In genomic region chr13:79402074-79402635, GRCh38 we compare ENCODE assay signal across 9 cellular contexts. TPM values are rescaled to one million over a fixed set of nuclear protein-coding genes. Genes with fewer than 3 reads are reported as not detected.
DNase-seq lines count a peak whose midpoint lies in the region; ATAC-seq, FAIRE-seq and TF ChIP-seq lines count a peak whose summit lies in the region.
"Had no signal": no experiment of that assay in that cellular context is flagged by ENCODE, and none has a peak within 500 bp of the region (broad histone marks: within the 10 kb centered on the region; RNA-seq: fewer than 3 reads in every experiment).

No MANE protein-coding gene starts in this region.

- H3K36me3 Mint-ChIP-seq in natural killer cell, result no peaks in the 10 kb centered on the region

- H3K27me3 Mint-ChIP-seq in natural killer cell (ENCODE audit: low read depth in 2 of 2), result no peaks in the 10 kb centered on the region

- peak overlapping the region; percentile 21 for H3K4me3 Mint-ChIP-seq in natural killer cell

- no peak overlapping the region for H2AK5ac ChIP-seq in IMR-90 (ENCODE audit: low read depth, low read length)

- H3K9me3 ChIP-seq in BLaER1 treated with 17β-estradiol and CSF1 and Interleukin-3, amounts not matched to agents 10 nM and 100 nM (replicated peaks in 1 of 11), result peaks cover 0 to 15% (median 6%) of the 10 kb centered on the region in 11 experiments; a peak in 20 of 22 replicates
- H3K9me3 ChIP-seq in IMR-90 (ENCODE audit: control insufficient read depth, insufficient read depth, low read length), result no peaks in the 10 kb centered on the region
- H3K9me3 ChIP-seq in GM12878 (replicated peaks; ENCODE audit: control insufficient read depth, insufficient read depth, low read length), result peaks cover 2% of the 10 kb centered on the region; the same call in 1 of the 3 replicates

- in situ Hi-C loops in IMR-90 (cut with MboI; ENCODE audit: low sequenced_read_pairs) (loop anchor here (25.0 kb wide), 1 partner anchor 935 kb away; the partner anchor contains the start of gene SPRY2), GM12878 (cut with MboI) (no loop called here)

- H4K8ac ChIP-seq in IMR-90 (ENCODE audit: low read depth in 2 of 2, low read length in 2 of 2), result no peak overlapping the region

- WGBS in IMR-90 (ENCODE audit: extremely low coverage in 2 of 2, insufficient read length in 1 of 2), 2 experiments, result no CpG with 5 or more reads among the region's 2 CpGs
- 18% methylated on average over 2 of the region's 2 CpGs for WGBS in GM12878 (ENCODE audit: insufficient coverage, insufficient replicate concordance, low lambda C conversion rate, missing lambda C conversion rate)

- peaks cover 31 to 53% of the 10 kb centered on the region in 2 donors for H3K4me1 Mint-ChIP-seq in natural killer cell

- no peak for FAIRE-seq in GM12878 (lab: Jason Lieb, UNC)

- no peaks in the 10 kb centered on the region for H3K9me3 Mint-ChIP-seq in natural killer cell

- no peak for TF ChIP-seq POLR2A in IMR-90 (IDR thresholded peaks at IDR 0.05; ENCODE audit: low read depth, low read length)
- no peak for TF ChIP-seq POLR2A in GM12878 (IDR thresholded peaks at IDR 0.05; ENCODE audit: low read depth, low read length)

- no peak overlapping the region for H4K5ac ChIP-seq in IMR-90 (ENCODE audit: low read depth, low read length)

- H3K9ac ChIP-seq in BLaER1 treated with 17β-estradiol and CSF1 and Interleukin-3, amounts not matched to agents 10 nM and 100 nM, result peak overlapping the region in 3 of 11 experiments; percentile 1 to 98 (median 42); a peak in 4 of 22 replicates
- H3K9ac ChIP-seq in IMR-90 (ENCODE audit: low read depth, low read length) (no peak overlapping the region), GM12878 (ENCODE audit: control insufficient read depth, insufficient read depth, low read length) (peak overlapping the region; percentile 26; the same call in 1 of the 2 replicates)

- H2AFZ ChIP-seq in IMR-90 (replicated peaks; ENCODE audit: low read length, poor library complexity) (no peak overlapping the region), GM12878 (ENCODE audit: control insufficient read depth, low read depth, low read length) (no peak overlapping the region)

- H3K4ac ChIP-seq in IMR-90 (ENCODE audit: low read depth, low read length), result no peak overlapping the region

- POLR2A ChIA-PET in IMR-90 (lab: Charles Lee; ENCODE audit: unreplicated experiment) (no interaction called here), GM12878 (lab: Charles Lee) (interaction anchor here (0.5 to 2.5 kb wide), 6 partner anchors 11 to 1000 kb away, joined by 3 to 10 read pairs (median 4); no protein-coding TSS in a partner anchor)

- peak overlapping the region in 1 of 2 donors; percentile 74 for H3K27ac Mint-ChIP-seq in natural killer cell

- no peak for ATAC-seq in IMR-90 (ENCODE audit: low read depth)
- no peak for ATAC-seq in GM12878
- no peak for ATAC-seq in natural killer cell
- ATAC-seq in GM21717 (IDR thresholded peaks at IDR 0.05; ENCODE audit: unreplicated experiment), result no peak

- DNase-seq in IMR-90, result no peak
- DNase-seq in GM12878 (ENCODE audit: low read depth, low spot score), result no peak
- no peak for DNase-seq in natural killer cell
- no peak for DNase-seq in caudate nucleus (lab: John Stamatoyannopoulos, UW)
- DNase-seq in stimulated activated CD4-positive, alpha-beta T cell treated with anti-CD3 and anti-CD28 coated beads, Interleukin-1b, Interleukin-23, amount 100 ng/mL, for 48 hours, result no peak
- DNase-seq in NCI-H1436 treated with DMSO at 0.1 percent for 48 hours (lab: John Stamatoyannopoulos, UW), result no peak

- no peak overlapping the region for H3K18ac ChIP-seq in IMR-90 (ENCODE audit: low read depth, low read length)

- RAD21 ChIA-PET in GM12878 (lab: Charles Lee; ENCODE audit: unreplicated experiment), result interaction anchor here (0.6 to 2.7 kb wide), 5 partner anchors 10 to 413 kb away, joined by 3 to 14 read pairs (median 6); no protein-coding TSS in a partner anchor

- TF ChIP-seq RAD21 in IMR-90 (IDR thresholded peaks at IDR 0.05; ENCODE audit: low read length), result no peak
- no peak for TF ChIP-seq RAD21 in GM12878 (IDR thresholded peaks at IDR 0.05; ENCODE audit: insufficient read depth, low read depth, low read length)

- H3K4me2 ChIP-seq in BLaER1 treated with 17β-estradiol and CSF1 and Interleukin-3, amounts not matched to agents 10 nM and 100 nM, result peak overlapping the region; percentile 82 to 98 (median 90)
- H3K4me2 ChIP-seq in IMR-90 (ENCODE audit: low read depth, low read length) (no peak overlapping the region), GM12878 (ENCODE audit: control insufficient read depth, insufficient read depth) (peak overlapping the region; percentile 26)

- peaks cover 22 to 72% (median 62%) of the 10 kb centered on the region in 11 experiments; a peak in 21 of 22 replicates for H4K20me1 ChIP-seq in BLaER1 treated with 17β-estradiol and CSF1 and Interleukin-3, amounts not matched to agents 10 nM and 100 nM
- H4K20me1 ChIP-seq in IMR-90 (ENCODE audit: insufficient read depth, low read length), result peaks cover 33% of the 10 kb centered on the region
- no peaks in the 10 kb centered on the region for H4K20me1 ChIP-seq in GM12878 (ENCODE audit: control insufficient read depth, insufficient read depth)

- no peak overlapping the region for H3K14ac ChIP-seq in IMR-90 (replicated peaks; ENCODE audit: low read depth, low read length)

- no peak overlapping the region for H2BK20ac ChIP-seq in IMR-90 (ENCODE audit: low read depth, low read length)

- peak overlapping the region in 3 of 10 experiments; percentile 0 to 85 (median 81); a peak in 3 of 20 replicates for H3K4me3 ChIP-seq in BLaER1 treated with 17β-estradiol and CSF1 and Interleukin-3, amounts not matched to agents 10 nM and 100 nM
- no peak overlapping the region for H3K4me3 ChIP-seq in IMR-90 (ENCODE audit: insufficient read depth, low read depth, low read length)
- H3K4me3 ChIP-seq in GM12878, result peak overlapping the region; percentile 99

- H3K27me3 ChIP-seq in BLaER1 treated with 17β-estradiol and CSF1 and Interleukin-3, amounts not matched to agents 10 nM and 100 nM, result no peaks in the 10 kb centered on the region
- H3K27me3 ChIP-seq in IMR-90 (ENCODE audit: control insufficient read depth, insufficient read depth, low read length), result no peaks in the 10 kb centered on the region
- H3K27me3 ChIP-seq in GM12878 (replicated peaks in 1 of 2; ENCODE audit: control insufficient read depth in 2 of 2, insufficient read depth in 2 of 2, low read length in 1 of 2), result no peaks in the 10 kb centered on the region

- no peaks in the 10 kb centered on the region; the same call in 1 of the 2 replicates for H3K9me1 ChIP-seq in IMR-90 (ENCODE audit: insufficient read depth, low read length)

- no peak overlapping the region for H2BK15ac ChIP-seq in IMR-90 (ENCODE audit: low read depth, low read length)

- no peak overlapping the region for H2BK120ac ChIP-seq in IMR-90 (ENCODE audit: low read depth, low read length)

- no peak overlapping the region for H2BK5ac ChIP-seq in IMR-90 (ENCODE audit: low read depth, low read length, poor library complexity, severe bottlenecking)

- H3K36me3 ChIP-seq in BLaER1 treated with 17β-estradiol and CSF1 and Interleukin-3, amounts not matched to agents 10 nM and 100 nM, result peaks cover 12 to 55% (median 41%) of the 10 kb centered on the region in 11 experiments
- H3K36me3 ChIP-seq in IMR-90 (ENCODE audit: control insufficient read depth, insufficient read depth, low read length) (peaks cover 2% of the 10 kb centered on the region; the same call in 1 of the 2 replicates), GM12878 (ENCODE audit: control insufficient read depth in 2 of 2, insufficient read depth in 2 of 2, low read length in 1 of 2) (peaks cover 2 to 8% of the 10 kb centered on the region in 2 experiments; a peak in 3 of 4 replicates)

- H2AK9ac ChIP-seq in IMR-90 (replicated peaks; ENCODE audit: low read depth, low read length, poor library complexity), result no peak overlapping the region

- intact Hi-C loops in IMR-90 (cut with micrococcal nuclease), result no loop called here
- intact Hi-C loops in GM12878 (cut with micrococcal nuclease; ENCODE audit: unreplicated experiment), result no loop called here
- intact Hi-C loops in natural killer cell (cut with micrococcal nuclease), result loop anchor here (10.0 kb wide), 1 partner anchor 747 kb away; the partner anchor contains the start of gene OBI1

- SMC1A ChIA-PET in GM12878 (lab: Charles Lee; ENCODE audit: uncharacterized antibody, unreplicated experiment), result interaction anchor here (0.6 to 3.8 kb wide), 12 partner anchors 8 to 408 kb away, joined by 3 to 22 read pairs (median 3); no protein-coding TSS in a partner anchor

- CTCF ChIA-PET in IMR-90 (lab: Yijun Ruan, JAX), result interaction anchor here (1.7 kb wide), 1 partner anchor 11 kb away, joined by 4 read pairs; no protein-coding TSS in a partner anchor
- CTCF ChIA-PET in GM12878 (lab: Yijun Ruan, JAX), result interaction anchor here (0.6 to 4.7 kb wide), 8 partner anchors 8 to 423 kb away, joined by 3 to 32 read pairs (median 5); no protein-coding TSS in a partner anchor

- no peak overlapping the region for H3K56ac ChIP-seq in IMR-90 (ENCODE audit: extremely low read depth, insufficient read depth, low read length)

- dilution Hi-C loops in IMR-90 (cut with HindIII; ENCODE audit: low sequenced_read_pairs, unreplicated experiment), result no loop called here

- H3K27ac ChIP-seq in BLaER1 treated with 17β-estradiol and CSF1 and Interleukin-3, amounts not matched to agents 10 nM and 100 nM, result peak overlapping the region in 8 of 11 experiments; percentile 7 to 65 (median 28); a peak in 7 of 22 replicates
- H3K27ac ChIP-seq in IMR-90 (ENCODE audit: insufficient read depth, low read length), result no peak overlapping the region
- peak overlapping the region; percentile 99 for H3K27ac ChIP-seq in GM12878 (ENCODE audit: control insufficient read depth, insufficient read depth)
- H3K27ac ChIP-seq in caudate nucleus (ENCODE audit: low read depth, low read length), result no peak overlapping the region
- H3K27ac ChIP-seq: RWPE1 had no signal

- no peak for TF ChIP-seq EP300 in GM12878 (IDR thresholded peaks at IDR 0.05; ENCODE audit: borderline replicate concordance in 1 of 2, control insufficient read depth in 1 of 2, low read depth in 2 of 2, low read length in 2 of 2)

- no peak overlapping the region for H4K91ac ChIP-seq in IMR-90 (ENCODE audit: insufficient read depth, low read depth, low read length)

- TF ChIP-seq CTCF in IMR-90 (conservative IDR thresholded peaks at IDR 0.05; ENCODE audit: low read depth, low read length) (no peak), GM12878 (IDR thresholded peaks at IDR 0.05 in 2 of 3, conservative IDR thresholded peaks at IDR 0.05 in 1 of 3; ENCODE audit: control insufficient read depth in 2 of 3, extremely low read depth in 1 of 3, insufficient read depth in 1 of 3, low read depth in 3 of 3, low read length in 3 of 3) (no peak), natural killer cell (IDR thresholded peaks at IDR 0.05) (no peak)

- BruUV-seq in IMR-90 (replicated peaks; lab: Mats Ljungman, UMichigan) (no TSS peak), GM12878 (replicated peaks; lab: Mats Ljungman, UMichigan) (no TSS peak)

- H3K4me1 ChIP-seq in BLaER1 treated with 17β-estradiol and CSF1 and Interleukin-3, amounts not matched to agents 10 nM and 100 nM, result peaks cover 34 to 74% (median 38%) of the 10 kb centered on the region in 10 experiments
- peaks cover 3% of the 10 kb centered on the region; the same call in 1 of the 2 replicates for H3K4me1 ChIP-seq in IMR-90 (ENCODE audit: control insufficient read depth, insufficient read depth, low read length)
- H3K4me1 ChIP-seq in GM12878 (ENCODE audit: control insufficient read depth, insufficient read depth, low read length), result peaks cover 2% of the 10 kb centered on the region; the same call in 1 of the 2 replicates

- H3K23ac ChIP-seq in IMR-90 (ENCODE audit: low read depth, low read length), result no peak overlapping the region

- peaks cover 100% of the 10 kb centered on the region for H3K79me2 ChIP-seq in GM12878 (ENCODE audit: control insufficient read depth, insufficient read depth, low read length)

- H3K79me1 ChIP-seq in IMR-90 (ENCODE audit: low read depth in 1 of 2, low read length in 2 of 2), result peaks cover 13 to 49% of the 10 kb centered on the region in 2 experiments

RNA-seq across cellular contexts. Expression of gene RBM26, which starts 3.9 kb away (rescaled TPM):
- 17.6 and 26.1 TPM in 2 replicates for total RNA-seq in IMR-90 (2012; rRNA removed)
- polyA plus RNA-seq in IMR-90 (2012; rRNA removed), result 16.4 and 18.1 TPM in 2 replicates
- polyA plus RNA-seq in IMR-90 (2012; cell fraction: cytosol; rRNA removed), result 3.7 and 5.6 TPM in 2 replicates
- polyA plus RNA-seq in IMR-90 (2012; cell fraction: nucleus; rRNA removed; ENCODE audit: low replicate concordance), result 11.8 and 59.3 TPM in 2 replicates
- 285 and 300 TPM in 2 replicates for total RNA-seq in GM12878 (2013; cell fraction: nucleolus; rRNA removed)
- 38.5 and 45.3 TPM in 2 replicates for total RNA-seq in GM12878 (2014; rRNA removed)
- 69.9 and 72.3 TPM in 2 replicates for total RNA-seq in GM12878 (2014; rRNA removed; fragmentation: Illumina TruSeq; extraction: Trizol)
- 48.7 and 51.7 TPM in 2 replicates for total RNA-seq in GM12878 (2021)
- 19.2 TPM for polyA plus RNA-seq in GM12878 (2011; ENCODE audit: low read depth)
- 54.2 and 77.4 TPM in 2 replicates for polyA plus RNA-seq in GM12878 (2011; rRNA removed)
- polyA plus RNA-seq in GM12878 (2011; cell fraction: cytosol; rRNA removed), result 19.0 and 20.8 TPM in 2 replicates
- polyA plus RNA-seq in GM12878 (2011; cell fraction: nucleus; rRNA removed), result 103 and 106 TPM in 2 replicates
- polyA plus RNA-seq in GM12878 (2012), result 31.6 and 35.0 TPM in 2 replicates
- polyA plus RNA-seq in GM12878 (2014; fragmentation: Illumina TruSeq; extraction: Trizol), result 71.3 and 89.8 TPM in 2 replicates
- 10 to 100 TPM; 17.6 to 19.2 TPM for polyA plus RNA-seq in GM12878 (2014; fragmentation: Nextera tagmentation; extraction: Ambion mirVana)
- 35.6 and 39.2 TPM in 2 replicates for polyA plus RNA-seq in GM12878 (2014; rRNA removed)
- 10 to 100 TPM; 24.7 to 24.8 TPM for polyA plus RNA-seq in GM12878 (2016; fragmentation: Nextera tagmentation; extraction: Ambion mirVana)
- polyA minus RNA-seq in GM12878 (2011; rRNA and poly(A)+ RNA removed), result 39.0 and 45.2 TPM in 2 replicates
- polyA minus RNA-seq in GM12878 (2011; cell fraction: cytosol; rRNA and poly(A)+ RNA removed), result 18.9 and 19.4 TPM in 2 replicates
- polyA minus RNA-seq in GM12878 (2011; cell fraction: nucleus; rRNA and poly(A)+ RNA removed), result 74.5 and 103 TPM in 2 replicates
- total RNA-seq in natural killer cell, result 10 to 100 TPM; 59.3 to 70.3 (median 66.5) TPM

Comparison
In these comparisons a context has a peak if more than half of its experiments do, and no peak if none do; other contexts are left out.
1. H3K27ac ChIP-seq: peak in BLaER1 treated with 17β-estradiol and CSF1 and Interleukin-3, amounts not matched to agents 10 nM and 100 nM (8 of 11) and GM12878 (single experiment); none in IMR-90 (single experiment) and caudate nucleus (single experiment).